Comparison of ENCODE assay signal across 10 cellular contexts in the genomic region with DNA sequence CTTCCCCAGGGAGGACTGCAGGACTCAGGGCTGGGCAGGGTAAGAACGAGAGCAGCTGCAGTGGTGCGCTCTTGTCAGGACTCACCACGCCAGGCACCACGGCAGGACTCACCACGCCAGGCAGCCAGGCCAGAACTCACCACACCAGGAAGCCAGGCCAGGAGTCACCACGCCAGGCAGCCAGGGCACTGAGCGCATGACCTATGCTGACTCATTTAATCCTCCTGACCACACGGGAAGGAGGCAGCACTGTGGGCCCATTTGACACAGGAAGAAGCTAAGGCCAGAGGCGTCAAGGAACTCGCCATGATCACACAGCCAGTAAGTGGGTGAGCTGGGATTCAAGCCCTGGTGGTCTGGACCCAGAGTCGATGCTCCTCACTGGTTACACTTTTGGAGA.
DNase-seq lines count a peak whose midpoint lies in the region; ATAC-seq lines count a peak whose summit lies in the region.
"Had no signal": no experiment of that assay in that cellular context is flagged by ENCODE, and none has a peak within 500 bp of the region (broad histone marks: within the 10 kb centered on the region; RNA-seq: fewer than 3 reads in every experiment).

No MANE protein-coding gene starts in this region.

- no peak for ATAC-seq in effector memory CD8-positive, alpha-beta T cell (replicated peaks)
- peak; percentile 40 for ATAC-seq in stimulated activated memory B cell treated with anti-CD40 and anti-IgM and Interleukin-4, amounts not matched to agents 10 μg/mL and 1 μg/mL and 100 μg/mL, for 72 hours
- no peak for ATAC-seq in GM18870 (IDR thresholded peaks at IDR 0.05; ENCODE audit: unreplicated experiment)

- H3K4me3 Mint-ChIP-seq in effector memory CD8-positive, alpha-beta T cell = no peak overlapping the region
- H3K4me3 Mint-ChIP-seq in stimulated activated memory B cell treated with anti-CD40 and anti-IgM and Interleukin-4, amounts not matched to agents 10 μg/mL and 1 μg/mL and 100 μg/mL, for 72 hours = no peak overlapping the region

- H3K36me3 Mint-ChIP-seq in effector memory CD8-positive, alpha-beta T cell (ENCODE audit: insufficient read depth) = peaks cover 84% of the 10 kb centered on the region
- peaks cover 67% of the 10 kb centered on the region for H3K36me3 Mint-ChIP-seq in stimulated activated memory B cell treated with anti-CD40 and anti-IgM and Interleukin-4, amounts not matched to agents 10 μg/mL and 1 μg/mL and 100 μg/mL, for 72 hours

- no peaks in the 10 kb centered on the region for H3K9me3 Mint-ChIP-seq in effector memory CD8-positive, alpha-beta T cell
- H3K9me3 Mint-ChIP-seq in stimulated activated memory B cell treated with anti-CD40 and anti-IgM and Interleukin-4, amounts not matched to agents 10 μg/mL and 1 μg/mL and 100 μg/mL, for 72 hours = no peaks in the 10 kb centered on the region

- no peaks in the 10 kb centered on the region for H3K27me3 Mint-ChIP-seq in effector memory CD8-positive, alpha-beta T cell
- no peaks in the 10 kb centered on the region for H3K27me3 Mint-ChIP-seq in stimulated activated memory B cell treated with anti-CD40 and anti-IgM and Interleukin-4, amounts not matched to agents 10 μg/mL and 1 μg/mL and 100 μg/mL, for 72 hours

- H3K4me1 Mint-ChIP-seq in effector memory CD8-positive, alpha-beta T cell (ENCODE audit: low read depth in 2 of 2) = peaks cover 14 to 21% of the 10 kb centered on the region in 2 donors
- no peaks in the 10 kb centered on the region for H3K4me1 Mint-ChIP-seq in stimulated activated memory B cell treated with anti-CD40 and anti-IgM and Interleukin-4, amounts not matched to agents 10 μg/mL and 1 μg/mL and 100 μg/mL, for 72 hours

- peak overlapping the region; percentile 8 to 28 for H3K27ac Mint-ChIP-seq in effector memory CD8-positive, alpha-beta T cell
- peak overlapping the region; percentile 2 for H3K27ac Mint-ChIP-seq in stimulated activated memory B cell treated with anti-CD40 and anti-IgM and Interleukin-4, amounts not matched to agents 10 μg/mL and 1 μg/mL and 100 μg/mL, for 72 hours

- DNase-seq in NK-92 treated with Interleukin-12 subunit alpha and Interleukin-12 subunit beta, amount 100 ng/mL, for 24 hours (lab: John Stamatoyannopoulos, UW) = peak; percentile 64
- no peak for DNase-seq in NK-92 (lab: John Stamatoyannopoulos, UW; ENCODE audit: unreplicated experiment)
- peak; percentile 95 for DNase-seq in RPMI7951 (ENCODE audit: low read depth)
- no peak for DNase-seq in effector memory CD8-positive, alpha-beta T cell
- no peak for DNase-seq in amniotic stem cell (lab: John Stamatoyannopoulos, UW)
- DNase-seq in NCI-H446 treated with DMSO at 0.1 percent for 48 hours (lab: John Stamatoyannopoulos, UW) = no peak
- DNase-seq: 8988T, NCI-H1417 treated with DMSO at 0.1 percent for 48 hours had no signal

Comparison
In these comparisons a context has a peak if more than half of its experiments do, and no peak if none do; other contexts are left out.
1. DNase-seq: peak in NK-92 treated with Interleukin-12 subunit alpha and Interleukin-12 subunit beta, amount 100 ng/mL, for 24 hours (single experiment) and RPMI7951 (single experiment); none in NK-92 (single experiment), effector memory CD8-positive, alpha-beta T cell (0 of 3), amniotic stem cell (single experiment) and NCI-H446 treated with DMSO at 0.1 percent for 48 hours (single experiment).